In genomic region chr21:41752231-41752681, GRCh38 we compare ENCODE assay signal across 1 cellular context.
TF ChIP-seq lines count a peak whose summit lies in the region.

No MANE protein-coding gene starts in this region.

TF ChIP-seq in HEK293, 187 proteins besides CTCF, POLR2A, EP300 and RAD21 (continued from another document and continues in another):
- TF ChIP-seq ZNF148 (tag by site-specific recombination; IDR thresholded peaks at IDR 0.05; ENCODE audit: borderline replicate concordance) (no peak), ZNF561 (tag by site-specific recombination; IDR thresholded peaks at IDR 0.05; ENCODE audit: borderline replicate concordance) (no peak), ZIC2 (tag by site-specific recombination; IDR thresholded peaks at IDR 0.05) (peak; percentile 82), ZNF747 (tag by site-specific recombination; IDR thresholded peaks at IDR 0.05) (no peak), ZNF138 (tag by site-specific recombination; IDR thresholded peaks at IDR 0.05; ENCODE audit: borderline replicate concordance) (no peak), PATZ1 (tag by site-specific recombination; IDR thresholded peaks at IDR 0.05) (no peak; the same call in 1 of the 2 replicates), ZNF24 (tag by site-specific recombination; IDR thresholded peaks at IDR 0.05) (no peak), KLF17 (tag by site-specific recombination; IDR thresholded peaks at IDR 0.05) (peak; percentile 91), MEIS1 (CRISPR knock-in tag; IDR thresholded peaks at IDR 0.05; ENCODE audit: borderline replicate concordance) (0 out of 2 replicates have a peak, but pooled peaks have one; percentile 31), ZNF76 (tag by site-specific recombination; IDR thresholded peaks at IDR 0.05; ENCODE audit: borderline replicate concordance, low read depth) (no peak), TSHZ1 (tag by site-specific recombination; IDR thresholded peaks at IDR 0.05; ENCODE audit: borderline replicate concordance) (peak; percentile 72; the same call in 1 of the 2 replicates), ZNF549 (tag by site-specific recombination; IDR thresholded peaks at IDR 0.05) (no peak), ZNF664 (tag by site-specific recombination; IDR thresholded peaks at IDR 0.05) (no peak), ZFP41 (tag by site-specific recombination; IDR thresholded peaks at IDR 0.05; ENCODE audit: borderline replicate concordance) (no peak), ZNF776 (tag by site-specific recombination; IDR thresholded peaks at IDR 0.05; ENCODE audit: borderline replicate concordance) (no peak), ZFP37 (tag by site-specific recombination; IDR thresholded peaks at IDR 0.05) (no peak), ZNF488 (tag by site-specific recombination; IDR thresholded peaks at IDR 0.05) (0 out of 2 replicates have a peak, but pooled peaks have one; percentile 52), INSM2 (tag by site-specific recombination; IDR thresholded peaks at IDR 0.05) (0 out of 2 replicates have a peak, but pooled peaks have one; percentile 42), ZNF302 (tag by site-specific recombination; IDR thresholded peaks at IDR 0.05; ENCODE audit: low read depth) (no peak), AEBP2 (tag by site-specific recombination; IDR thresholded peaks at IDR 0.05; ENCODE audit: borderline replicate concordance) (no peak), ZNF362 (tag by site-specific recombination; IDR thresholded peaks at IDR 0.05) (no peak), RBAK (tag by site-specific recombination; IDR thresholded peaks at IDR 0.05) (no peak), ZBTB48 (tag by site-specific recombination; IDR thresholded peaks at IDR 0.05) (0 out of 2 replicates have a peak, but pooled peaks have one; percentile 50), ZNF426 (tag by site-specific recombination; IDR thresholded peaks at IDR 0.05) (no peak), OSR2 (tag by site-specific recombination; IDR thresholded peaks at IDR 0.05) (peak; percentile 64; the same call in 1 of the 2 replicates), ZNF830 (tag by site-specific recombination; IDR thresholded peaks at IDR 0.05; ENCODE audit: low read depth) (no peak), ZNF670 (tag by site-specific recombination; IDR thresholded peaks at IDR 0.05; ENCODE audit: low read depth) (no peak), SP2 (tag by site-specific recombination; IDR thresholded peaks at IDR 0.05) (peak; percentile 67), ZSCAN4 (tag by site-specific recombination; IDR thresholded peaks at IDR 0.05) (no peak), ZNF324 (tag by site-specific recombination; IDR thresholded peaks at IDR 0.05) (peak; percentile 74; the same call in 1 of the 2 replicates), KLF1 (tag by site-specific recombination; IDR thresholded peaks at IDR 0.05) (no peak), ZBTB8A (tag by site-specific recombination; IDR thresholded peaks at IDR 0.05) (peak; percentile 24; the same call in 1 of the 2 replicates), ZBTB49 (tag by site-specific recombination; IDR thresholded peaks at IDR 0.05; ENCODE audit: low read depth) (no peak), ZSCAN18 (tag by site-specific recombination; IDR thresholded peaks at IDR 0.05) (no peak), HOXC10 (CRISPR knock-in tag; IDR thresholded peaks at IDR 0.05) (no peak), ZNF639 (tag by site-specific recombination; IDR thresholded peaks at IDR 0.05) (no peak)
